Comparison of ENCODE assay signal across 8 cellular contexts in the genomic region with DNA sequence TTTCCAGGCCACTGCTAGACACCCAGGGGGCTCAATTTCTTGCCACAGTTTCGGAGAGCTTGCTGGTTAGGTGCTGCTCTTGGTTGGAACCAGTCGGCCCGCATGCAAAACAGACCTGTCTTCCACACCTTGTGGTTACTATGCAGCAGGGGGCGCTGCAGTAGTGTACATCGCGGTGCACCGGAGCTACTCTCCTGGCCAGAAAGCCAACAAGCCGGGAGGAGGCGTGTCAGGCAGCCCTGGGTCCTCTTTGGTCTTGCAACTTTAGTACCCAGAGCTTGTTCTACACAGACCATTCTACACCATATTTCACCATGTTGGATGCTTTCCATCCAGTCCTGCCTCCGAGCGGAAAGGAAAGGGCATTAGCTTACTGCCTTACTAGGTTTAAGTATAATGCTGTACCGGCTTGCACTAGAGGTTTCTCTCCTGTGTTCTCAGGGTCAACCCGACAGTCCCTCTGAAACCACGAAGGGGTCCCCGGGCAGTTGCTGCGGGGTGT. TPM values are rescaled to one million over a fixed set of nuclear protein-coding genes. Genes with fewer than 3 reads are reported as not detected.
DNase-seq lines count a peak whose midpoint lies in the region; ATAC-seq and TF ChIP-seq lines count a peak whose summit lies in the region.

No MANE protein-coding gene starts in this region.

- TF ChIP-seq CTCF in GM06990 (IDR thresholded peaks at IDR 0.05; ENCODE audit: insufficient read depth, low read length, poor library complexity, severe bottlenecking): peak; percentile 88

- no peaks in the 10 kb centered on the region for H3K9me3 Mint-ChIP-seq in activated naive CD4-positive, alpha-beta T cell treated with anti-CD3 and anti-CD28 coated beads, Interleukin-2, amount 10 ng/mL, durations not matched to agents 7 days and 5 days

- CTCF ChIA-PET in activated naive CD4-positive, alpha-beta T cell treated with anti-CD3 and anti-CD28 coated beads, Interleukin-2, amount 10 ng/mL, durations not matched to agents 7 days and 5 days (lab: Charles Lee): interaction anchor here (0.5 to 3.2 kb wide), 20 partner anchors 12 to 1818 kb away, joined by 3 to 22 read pairs (median 4); no protein-coding TSS in a partner anchor

- no peaks in the 10 kb centered on the region for H3K27me3 ChIP-seq in GM06990 (replicated peaks; ENCODE audit: control insufficient read depth, insufficient read depth, low read length)

- peaks cover 8% of the 10 kb centered on the region for H3K27me3 Mint-ChIP-seq in activated naive CD4-positive, alpha-beta T cell treated with anti-CD3 and anti-CD28 coated beads, Interleukin-2, amount 10 ng/mL, durations not matched to agents 7 days and 5 days

- H3K36me3 ChIP-seq in GM06990 (ENCODE audit: control insufficient read depth, insufficient read depth, low read length): no peaks in the 10 kb centered on the region

- ATAC-seq in HG02571 (IDR thresholded peaks at IDR 0.05; ENCODE audit: unreplicated experiment): peak; percentile 61

- H3K4me3 ChIP-seq in GM06990 (replicated peaks; ENCODE audit: low read depth, low read length): peak overlapping the region; percentile 99

- peaks cover 21% of the 10 kb centered on the region for H3K4me1 Mint-ChIP-seq in activated naive CD4-positive, alpha-beta T cell treated with anti-CD3 and anti-CD28 coated beads, Interleukin-2, amount 10 ng/mL, durations not matched to agents 7 days and 5 days

- no peaks in the 10 kb centered on the region for H3K36me3 Mint-ChIP-seq in activated naive CD4-positive, alpha-beta T cell treated with anti-CD3 and anti-CD28 coated beads, Interleukin-2, amount 10 ng/mL, durations not matched to agents 7 days and 5 days

- H3K4me3 Mint-ChIP-seq in activated naive CD4-positive, alpha-beta T cell treated with anti-CD3 and anti-CD28 coated beads, Interleukin-2, amount 10 ng/mL, durations not matched to agents 7 days and 5 days: peak overlapping the region; percentile 91

- in situ Hi-C loops in SK-MEL-5 (cut with HindIII; ENCODE audit: low pct_unique_long_range_greater_than_20kb, low sequenced_read_pairs): no loop called here

- H3K27ac Mint-ChIP-seq in activated naive CD4-positive, alpha-beta T cell treated with anti-CD3 and anti-CD28 coated beads, Interleukin-2, amount 10 ng/mL, durations not matched to agents 7 days and 5 days: peak overlapping the region; percentile 90

- peak; percentile 71 for DNase-seq in GM06990 (ENCODE audit: extremely low read depth, insufficient read length)
- peak; percentile 96 for DNase-seq in NAMALWA (ENCODE audit: low spot score)
- peak; percentile 95 for DNase-seq in SK-MEL-5 (ENCODE audit: low read depth, low spot score)
- peak; percentile 94 for DNase-seq in activated naive CD4-positive, alpha-beta T cell treated with anti-CD3 and anti-CD28 coated beads, Interleukin-2, amount 10 ng/mL, durations not matched to agents 7 days and 5 days
- peak; percentile 76 for DNase-seq in germinal center (ENCODE audit: low spot score)
- peak; percentile 72 for DNase-seq in non-pigmented ciliary epithelial cell (ENCODE audit: low read depth)
- peak; percentile 99 for DNase-seq in superior temporal gyrus (ENCODE audit: extremely low spot score)

RNA-seq across cellular contexts. Expression of a gene that starts 0.9 kb away (rescaled TPM):
- 17.3 and 17.8 TPM in 2 replicates for total RNA-seq in SK-MEL-5 (2014; rRNA removed; shearing (Covaris generic))
- polyA plus RNA-seq in SK-MEL-5 (2015; cell fraction: cytosol; rRNA removed): 36.6 and 46.4 TPM in 2 replicates
- polyA plus RNA-seq in SK-MEL-5 (2015; cell fraction: nucleus; rRNA removed): 64.9 and 99.8 TPM in 2 replicates

Comparison
In these comparisons a context has a peak if more than half of its experiments do, and no peak if none do; other contexts are left out.
1. Peak in every context shown above with its lines: DNase-seq, ATAC-seq and H3K4me3 ChIP-seq.